ENCODE assay signal across 10 cellular contexts in genomic region chrX:122555925-122556324, GRCh38.
"Had no signal": no experiment of that assay in that cellular context is flagged by ENCODE, and none has a peak within 500 bp of the region (broad histone marks: within the 10 kb centered on the region; RNA-seq: fewer than 3 reads in every experiment).

No MANE protein-coding gene starts in this region.

- H3K36me3 ChIP-seq: HAP-1 had no signal

- H3K4me1 ChIP-seq: HAP-1 had no signal

- H3K9me3 ChIP-seq: HAP-1 had no signal

- H3K27ac ChIP-seq: GM23248 had no signal

- H3K4me3 ChIP-seq: GM23248, GM23338, HAP-1 had no signal

- FAIRE-seq: H1, H54 had no signal

- H3K9ac ChIP-seq: GM23248 had no signal

- DNase-seq: GM23248, GOT3, H7, H9, HCEC 1CT, HFFc6 had no signal
